ENCODE assay signal across 20 cellular contexts in the genomic region with DNA sequence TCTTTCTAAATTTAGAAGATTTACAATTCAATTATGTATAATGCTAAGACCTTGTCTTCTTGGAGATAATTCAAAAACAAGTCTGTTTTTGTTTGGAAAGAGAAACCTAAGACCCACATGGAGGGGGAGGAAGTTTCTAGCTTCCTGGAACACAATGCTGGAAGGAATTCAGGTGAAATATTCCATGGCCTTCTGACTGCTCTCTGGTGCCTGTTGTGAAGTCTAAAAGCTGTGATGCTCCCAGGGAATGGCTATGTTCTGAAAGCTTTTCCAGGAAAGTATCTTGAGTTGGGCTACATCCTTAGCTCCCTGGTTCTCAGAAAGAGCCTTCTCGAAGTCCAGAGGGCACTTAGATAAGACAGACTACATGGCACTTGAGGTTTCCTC. TPM values are rescaled to one million over a fixed set of nuclear protein-coding genes. Genes with fewer than 3 reads are reported as not detected.
DNase-seq lines count a peak whose midpoint lies in the region; ATAC-seq and TF ChIP-seq lines count a peak whose summit lies in the region.
"Had no signal": no experiment of that assay in that cellular context is flagged by ENCODE, and none has a peak within 500 bp of the region (broad histone marks: within the 10 kb centered on the region; RNA-seq: fewer than 3 reads in every experiment).

No MANE protein-coding gene starts in this region.

- H3K36me3 ChIP-seq in ACC112 (ENCODE audit: insufficient read depth, low read length) = no peaks in the 10 kb centered on the region
- H3K36me3 ChIP-seq in SJSA1 = no peaks in the 10 kb centered on the region
- H3K36me3 ChIP-seq in endodermal cell (ENCODE audit: control insufficient read depth, insufficient read depth, low read length) = no peaks in the 10 kb centered on the region
- H3K36me3 ChIP-seq: ovary had no signal

- H3K4me3 ChIP-seq in ACC112 (ENCODE audit: low read depth, low read length) (no peak overlapping the region), SJSA1 (no peak overlapping the region), endodermal cell (ENCODE audit: low read length) (no peak overlapping the region)
- H3K4me3 ChIP-seq: GM12878, ovary, smooth muscle cell had no signal

- DNase-seq in SJSA1 (ENCODE audit: low read depth in 1 of 2, low spot score in 2 of 2) = no peak
- peak; percentile 23 for DNase-seq in fibroblast of peridontal ligament (ENCODE audit: extremely low read depth)
- no peak for DNase-seq in omental fat pad (ENCODE audit: low spot score)
- DNase-seq in activated naive CD4-positive, alpha-beta T cell treated with anti-CD3 and anti-CD28 coated beads for 36 hours = no peak
- DNase-seq in progenitor cell of endocrine pancreas (ENCODE audit: low spot score, unreplicated experiment) = no peak
- DNase-seq in endodermal cell = no peak
- DNase-seq: ACHN; activated naive CD4-positive, alpha-beta T cell; NCI-H1436; NCI-H526 treated with DMSO at 0.1 percent for 48 hours; ovary; stimulated activated CD4-positive, alpha-beta T cell treated with anti-CD3 and anti-CD28 coated beads, Interleukin-4, amount 100 ng/mL, for 4 hours had no signal

- no peaks in the 10 kb centered on the region for H3K4me1 Mint-ChIP-seq in activated naive CD4-positive, alpha-beta T cell treated with anti-CD3 and anti-CD28 coated beads for 36 hours (ENCODE audit: low read depth)
- H3K4me1 Mint-ChIP-seq in progenitor cell of endocrine pancreas (ENCODE audit: low read depth) = no peaks in the 10 kb centered on the region
- peaks cover 24% of the 10 kb centered on the region for H3K4me1 Mint-ChIP-seq in endodermal cell
- H3K4me1 Mint-ChIP-seq: central memory CD8-positive, alpha-beta T cell had no signal

- H3K9me3 Mint-ChIP-seq in activated naive CD4-positive, alpha-beta T cell treated with anti-CD3 and anti-CD28 coated beads for 36 hours = no peaks in the 10 kb centered on the region
- H3K9me3 Mint-ChIP-seq in progenitor cell of endocrine pancreas (ENCODE audit: low read depth) (no peaks in the 10 kb centered on the region), endodermal cell (peaks cover 3% of the 10 kb centered on the region)
- H3K9me3 Mint-ChIP-seq: central memory CD8-positive, alpha-beta T cell had no signal

- H3K27me3 Mint-ChIP-seq in activated naive CD4-positive, alpha-beta T cell treated with anti-CD3 and anti-CD28 coated beads for 36 hours (ENCODE audit: low read depth) = peaks cover 17% of the 10 kb centered on the region
- H3K27me3 Mint-ChIP-seq in progenitor cell of endocrine pancreas (peaks cover 34% of the 10 kb centered on the region), endodermal cell (ENCODE audit: insufficient read depth) (peaks cover 17% of the 10 kb centered on the region)
- H3K27me3 Mint-ChIP-seq: central memory CD8-positive, alpha-beta T cell had no signal

- H3K79me2 ChIP-seq in ACC112 (ENCODE audit: control insufficient read depth, insufficient read depth, low read length, unreplicated experiment) = no peaks in the 10 kb centered on the region

- H3K27me3 ChIP-seq in ACC112 (ENCODE audit: insufficient read depth, low read length) (no peaks in the 10 kb centered on the region), SJSA1 (replicated peaks) (no peaks in the 10 kb centered on the region), endodermal cell (ENCODE audit: control insufficient read depth, insufficient read depth, low read length, poor library complexity, severe bottlenecking) (no peaks in the 10 kb centered on the region)
- H3K27me3 ChIP-seq: ovary had no signal

- H3K4me3 Mint-ChIP-seq in activated naive CD4-positive, alpha-beta T cell treated with anti-CD3 and anti-CD28 coated beads for 36 hours = no peak overlapping the region
- H3K4me3 Mint-ChIP-seq in progenitor cell of endocrine pancreas (ENCODE audit: low read depth) = no peak overlapping the region
- no peak overlapping the region for H3K4me3 Mint-ChIP-seq in endodermal cell
- H3K4me3 Mint-ChIP-seq: central memory CD8-positive, alpha-beta T cell had no signal

- H3K4me1 ChIP-seq in ACC112 (ENCODE audit: control insufficient read depth, insufficient read depth, low read length, unreplicated experiment) = peaks cover 6% of the 10 kb centered on the region
- peaks cover 29% of the 10 kb centered on the region for H3K4me1 ChIP-seq in SJSA1 (replicated peaks)
- H3K4me1 ChIP-seq in endodermal cell (ENCODE audit: control insufficient read depth, insufficient read depth, low read length) = no peaks in the 10 kb centered on the region

- no peak overlapping the region for H3K9ac ChIP-seq in endodermal cell (ENCODE audit: extremely low read depth, low read length, poor library complexity, severe bottlenecking)

- no peak overlapping the region for H3K27ac Mint-ChIP-seq in activated naive CD4-positive, alpha-beta T cell treated with anti-CD3 and anti-CD28 coated beads for 36 hours
- H3K27ac Mint-ChIP-seq in progenitor cell of endocrine pancreas (no peak overlapping the region), endodermal cell (no peak overlapping the region)

- 92 to 93% methylated on average over 1 of the region's 1 CpG for WGBS in endodermal cell (ENCODE audit: insufficient coverage in 1 of 2, insufficient read length in 1 of 2), 2 experiments

- TF ChIP-seq CTCF in omental fat pad (IDR thresholded peaks at IDR 0.05) = no peak
- no peak for TF ChIP-seq CTCF in progenitor cell of endocrine pancreas (IDR thresholded peaks at IDR 0.05; ENCODE audit: unreplicated experiment)
- no peak for TF ChIP-seq CTCF in endodermal cell (conservative IDR thresholded peaks at IDR 0.05)

- ATAC-seq in omental fat pad (ENCODE audit: low FRiP score) (peak; percentile 43), GM19467 (IDR thresholded peaks at IDR 0.05; ENCODE audit: unreplicated experiment) (no peak)
- ATAC-seq: GM12878, HCT116, left lobe of liver had no signal

- H3K27ac ChIP-seq in ACC112 (ENCODE audit: low read depth, low read length) (no peak overlapping the region), SJSA1 (peak overlapping the region; percentile 17; the same call in 1 of the 2 replicates), endodermal cell (ENCODE audit: low read depth, low read length) (no peak overlapping the region)
- H3K27ac ChIP-seq: C4-2B had no signal

- CTCF ChIA-PET in activated naive CD4-positive, alpha-beta T cell treated with anti-CD3 and anti-CD28 coated beads for 36 hours (lab: Charles Lee) = no interaction called here

- H3K36me3 Mint-ChIP-seq in activated naive CD4-positive, alpha-beta T cell treated with anti-CD3 and anti-CD28 coated beads for 36 hours (ENCODE audit: low read depth) = no peaks in the 10 kb centered on the region
- H3K36me3 Mint-ChIP-seq in progenitor cell of endocrine pancreas (ENCODE audit: insufficient read depth) (no peaks in the 10 kb centered on the region), endodermal cell (ENCODE audit: low read depth) (no peaks in the 10 kb centered on the region)

- H3K9me3 ChIP-seq in SJSA1 (replicated peaks) (no peaks in the 10 kb centered on the region), endodermal cell (ENCODE audit: control insufficient read depth, low read length) (no peaks in the 10 kb centered on the region)
- H3K9me3 ChIP-seq: ovary had no signal

- H2AFZ ChIP-seq in ACC112 (ENCODE audit: low read length, unreplicated experiment) = peak overlapping the region; percentile 76

- intact Hi-C loops in activated naive CD4-positive, alpha-beta T cell treated with anti-CD3 and anti-CD28 coated beads for 36 hours (cut with micrococcal nuclease) = no loop called here

RNA-seq across cellular contexts. Expression of a gene that starts 12.5 kb away (rescaled TPM):
- 515 and 604 TPM in 2 replicates for total RNA-seq in SJSA1 (2014; rRNA removed; shearing (Covaris generic))
- 10 to 100 TPM; 22.2 to 83.9 (median 34.0) TPM for total RNA-seq in omental fat pad
- 10 to 100 TPM; 96.2 to 99.7 TPM for total RNA-seq in activated naive CD4-positive, alpha-beta T cell treated with anti-CD3 and anti-CD28 coated beads for 36 hours
- 4.8 and 7.3 TPM in 2 replicates for total RNA-seq in progenitor cell of endocrine pancreas
- total RNA-seq in endodermal cell = 10 to 100 TPM; 58.0 to 82.3 TPM
- polyA plus RNA-seq in endodermal cell (2013, experiment 1 of 2) = 42.3 TPM
- polyA plus RNA-seq in endodermal cell (2013, experiment 2 of 2) = 39.7 TPM
